9 cellular contexts compared by ENCODE assay signal in genomic region chr10:93701903-93702277, GRCh38. TPM values are rescaled to one million over a fixed set of nuclear protein-coding genes. Genes with fewer than 3 reads are reported as not detected.
DNase-seq lines count a peak whose midpoint lies in the region; ATAC-seq and TF ChIP-seq lines count a peak whose summit lies in the region.
"Had no signal": no experiment of that assay in that cellular context is flagged by ENCODE, and none has a peak within 500 bp of the region (broad histone marks: within the 10 kb centered on the region; RNA-seq: fewer than 3 reads in every experiment).

No MANE protein-coding gene starts in this region.

- CTCF ChIA-PET in A673 (lab: Charles Lee) = interaction anchor here (0.7 to 1.4 kb wide), 2 partner anchors 114 to 219 kb away, joined by 6 to 7 read pairs; no protein-coding TSS in a partner anchor
- CTCF ChIA-PET in OCI-LY7 (lab: Charles Lee; ENCODE audit: unreplicated experiment) = interaction anchor here (1.0 to 1.4 kb wide), 2 partner anchors 15 to 43 kb away, joined by 3 to 4 read pairs; no protein-coding TSS in a partner anchor

- TF ChIP-seq CTCF in A673 (conservative IDR thresholded peaks at IDR 0.05; ENCODE audit: low read depth, low read length) (no peak), GM12875 (IDR thresholded peaks at IDR 0.05; ENCODE audit: borderline replicate concordance, insufficient read depth, low read depth, low read length) (no peak), OCI-LY7 (conservative IDR thresholded peaks at IDR 0.05; ENCODE audit: low read length) (no peak)

- H3K36me3 ChIP-seq in A673 (ENCODE audit: insufficient read depth, low read length, poor library complexity, severe bottlenecking) = peaks cover 13% of the 10 kb centered on the region
- H3K36me3 ChIP-seq in OCI-LY7 (ENCODE audit: insufficient read depth, low read length) = peaks cover 27% of the 10 kb centered on the region
- H3K36me3 ChIP-seq in ectodermal cell (ENCODE audit: control insufficient read depth, insufficient read depth, low read length) = peaks cover 6% of the 10 kb centered on the region
- H3K36me3 ChIP-seq in mucosa of rectum (ENCODE audit: control insufficient read depth in 2 of 2, insufficient read depth in 2 of 2, low read length in 2 of 2) = peaks cover 8 to 16% of the 10 kb centered on the region in 2 donors

- no peaks in the 10 kb centered on the region for H4K20me1 ChIP-seq in OCI-LY7 (ENCODE audit: insufficient read depth, low read length)

- H3K4me3 ChIP-seq in A673 (ENCODE audit: low read depth, low read length, poor library complexity, severe bottlenecking) = peak overlapping the region; percentile 74
- peak overlapping the region; percentile 78 for H3K4me3 ChIP-seq in GM12875 (ENCODE audit: low read depth, low read length)
- peak overlapping the region; percentile 73 for H3K4me3 ChIP-seq in OCI-LY7 (ENCODE audit: low read depth, low read length, poor library complexity, severe bottlenecking)
- H3K4me3 ChIP-seq in ectodermal cell (ENCODE audit: insufficient read depth, low read depth, low read length) = peak overlapping the region; percentile 60
- peak overlapping the region; percentile 74 to 94 for H3K4me3 ChIP-seq in mucosa of rectum (ENCODE audit: low read length in 2 of 2)

- no peaks in the 10 kb centered on the region for H3K9me2 ChIP-seq in OCI-LY7 (ENCODE audit: insufficient read depth, low read length)

- ATAC-seq in HG02870 (IDR thresholded peaks at IDR 0.05; ENCODE audit: unreplicated experiment) = peak; percentile 16

- H3K4me2 ChIP-seq in OCI-LY7 (ENCODE audit: low read length) = peak overlapping the region; percentile 94

- peak overlapping the region; percentile 86 to 88 for H3K9ac ChIP-seq in mucosa of rectum (ENCODE audit: low read depth in 1 of 2, low read length in 2 of 2)

- intact Hi-C loops in A673 (cut with micrococcal nuclease; ENCODE audit: unreplicated experiment) = loop anchor here (2.0 kb wide), 1 partner anchor 115 kb away; no protein-coding TSS in a partner anchor
- intact Hi-C loops in OCI-LY7 (cut with micrococcal nuclease; ENCODE audit: unreplicated experiment) = loop anchor here (1.0 to 10.0 kb wide), 4 partner anchors 114 to 845 kb away; partner anchors contain the start of genes HELLS and SLC35G1

- peaks cover 11% of the 10 kb centered on the region; the same call in 1 of the 2 replicates for H3K79me2 ChIP-seq in OCI-LY7 (ENCODE audit: insufficient read depth, low read depth, low read length)

- BruUV-seq in A673 (replicated peaks; lab: Mats Ljungman, UMichigan) (TSS peak; percentile 85), OCI-LY7 (replicated peaks; lab: Mats Ljungman, UMichigan) (TSS peak; percentile 74)

- H2AFZ ChIP-seq in OCI-LY7 (ENCODE audit: low read length) = peak overlapping the region; percentile 98

- H3K9me3 ChIP-seq in A673 (ENCODE audit: low read depth, low read length, poor library complexity, severe bottlenecking) = no peaks in the 10 kb centered on the region
- no peaks in the 10 kb centered on the region for H3K9me3 ChIP-seq in OCI-LY7 (ENCODE audit: low read length)
- H3K9me3 ChIP-seq in ectodermal cell (ENCODE audit: control insufficient read depth, low read length) = no peaks in the 10 kb centered on the region
- no peaks in the 10 kb centered on the region for H3K9me3 ChIP-seq in mucosa of rectum (ENCODE audit: control insufficient read depth in 2 of 2, low read length in 2 of 2)

- DNase-seq in A673 (ENCODE audit: low spot score) (no peak), OCI-LY7 (ENCODE audit: low spot score) (no peak), islet precursor cell (no peak), NOMO-1 treated with dmso at 0.1 percent for 144 hours (lab: John Stamatoyannopoulos, UW; ENCODE audit: unreplicated experiment) (no peak)

- no peaks in the 10 kb centered on the region for H3K27me3 ChIP-seq in A673 (replicated peaks; ENCODE audit: insufficient read depth, low read depth, low read length, poor library complexity)
- no peaks in the 10 kb centered on the region for H3K27me3 ChIP-seq in ectodermal cell (ENCODE audit: control insufficient read depth, insufficient read depth, low read length, poor library complexity, severe bottlenecking)
- no peaks in the 10 kb centered on the region for H3K27me3 ChIP-seq in mucosa of rectum (ENCODE audit: control insufficient read depth in 2 of 2, insufficient read depth in 2 of 2, low read length in 2 of 2)

- POLR2A ChIA-PET in A673 (lab: Charles Lee; ENCODE audit: low non-redundant PET) (no interaction called here), OCI-LY7 (lab: Charles Lee) (interaction anchor here (0.6 to 3.2 kb wide), 17 partner anchors 8 to 261 kb away, joined by 3 to 14 read pairs (median 4); no protein-coding TSS in a partner anchor)

- 9% methylated on average over 10 of the region's 10 CpGs for WGBS in ectodermal cell, 2 experiments

- H3K27ac ChIP-seq in A673 (ENCODE audit: low read depth, low read length, poor library complexity, severe bottlenecking) = peak overlapping the region; percentile 81
- peak overlapping the region; percentile 64 for H3K27ac ChIP-seq in OCI-LY7 (ENCODE audit: low read depth, low read length, poor library complexity, severe bottlenecking)
- H3K27ac ChIP-seq in ectodermal cell (ENCODE audit: insufficient read depth, low read depth, low read length, poor library complexity, severe bottlenecking) = peak overlapping the region; percentile 65
- peak overlapping the region; percentile 49 to 73 for H3K27ac ChIP-seq in mucosa of rectum (ENCODE audit: low read depth in 2 of 2, low read length in 2 of 2)

- H3K4me1 ChIP-seq in A673 (ENCODE audit: insufficient read depth, low read length, poor library complexity, severe bottlenecking) (no peaks in the 10 kb centered on the region), OCI-LY7 (ENCODE audit: insufficient read depth, low read length, poor library complexity, severe bottlenecking) (peaks cover 25% of the 10 kb centered on the region), ectodermal cell (ENCODE audit: control insufficient read depth, insufficient read depth, low read length) (no peaks in the 10 kb centered on the region), mucosa of rectum (ENCODE audit: control insufficient read depth in 2 of 2, insufficient read depth in 2 of 2, low read length in 2 of 2) (peaks cover 6 to 11% of the 10 kb centered on the region in 2 donors)

RNA-seq across cellular contexts. Expression of gene FRA10AC1, which starts 0.5 kb away (rescaled TPM):
- total RNA-seq in A673 (2021) = 21.6 and 21.7 TPM in 2 replicates
- 11.9 and 24.3 TPM in 2 replicates for total RNA-seq in OCI-LY7 (2014; rRNA removed; shearing (Covaris generic))
- total RNA-seq in OCI-LY7 (2022) = 26.9 and 30.2 TPM in 2 replicates
- 19.4 TPM for polyA plus RNA-seq in ectodermal cell (2013, experiment 1 of 4)
- 18.9 TPM for polyA plus RNA-seq in ectodermal cell (2013, experiment 2 of 4)
- 14.3 TPM for polyA plus RNA-seq in ectodermal cell (2013, experiment 3 of 4)
- polyA plus RNA-seq in ectodermal cell (2013, experiment 4 of 4) = 16.6 TPM

RNA-seq across cellular contexts. Expression of gene LGI1, which starts 55.8 kb away (rescaled TPM):
- total RNA-seq in A673 (2021) (not detected in 2 replicates), OCI-LY7 (2022) (not detected in 2 replicates)
- total RNA-seq in OCI-LY7 (2014; rRNA removed; shearing (Covaris generic)) = 0.41 TPM in 1 of 2 replicates, not detected in the other
- 74.0 TPM for polyA plus RNA-seq in ectodermal cell (2013, experiment 1 of 4)
- 59.9 TPM for polyA plus RNA-seq in ectodermal cell (2013, experiment 2 of 4)
- polyA plus RNA-seq in ectodermal cell (2013, experiment 3 of 4) = 55.0 TPM
- 53.5 TPM for polyA plus RNA-seq in ectodermal cell (2013, experiment 4 of 4)
- polyA plus RNA-seq: IgD-negative memory B cell had no signal
